Comparison of ENCODE assay signal across 2 cellular contexts in the genomic region with DNA sequence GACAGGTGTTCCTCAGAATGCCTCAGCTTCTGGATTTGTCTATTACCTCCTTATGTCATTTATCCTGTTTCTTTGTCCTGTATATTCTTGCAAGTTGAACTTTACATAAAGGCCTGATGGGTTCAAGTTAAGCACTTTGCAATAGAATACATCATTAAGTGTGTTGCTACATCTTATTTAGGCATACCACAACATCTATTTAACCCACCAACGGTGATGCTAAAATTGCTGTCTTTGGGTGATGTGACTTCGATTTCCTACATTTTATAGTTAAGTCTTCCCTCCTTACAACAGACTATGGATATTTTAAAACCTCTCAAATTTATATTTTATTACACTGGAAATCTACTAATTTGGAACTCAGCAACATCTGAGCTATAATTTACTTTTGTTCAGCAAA.
"Had no signal": no experiment of that assay in that cellular context is flagged by ENCODE, and none has a peak within 500 bp of the region (broad histone marks: within the 10 kb centered on the region; RNA-seq: fewer than 3 reads in every experiment).

No MANE protein-coding gene starts in this region.

- ATAC-seq: GM12878 had no signal

- DNase-seq: GDM1 had no signal

- H3K4me3 ChIP-seq: GM12878 had no signal
